ENCODE assay signal across 8 cellular contexts in genomic region chr12:12010277-12011031, GRCh38.
DNase-seq lines count a peak whose midpoint lies in the region; ATAC-seq and TF ChIP-seq lines count a peak whose summit lies in the region.

No MANE protein-coding gene starts in this region.

- intact Hi-C loops in cardiac septum (cut with DNase I), result loop anchor here (10.0 kb wide), 2 partner anchors 116 to 366 kb away; partner anchors contain the start of gene ETV6

- H3K9ac ChIP-seq in rectal smooth muscle tissue (ENCODE audit: low read length), result no peak overlapping the region

- H3K36me3 ChIP-seq in GM06990 (ENCODE audit: control insufficient read depth, insufficient read depth, low read length) (no peaks in the 10 kb centered on the region), rectal smooth muscle tissue (ENCODE audit: control insufficient read depth, insufficient read depth, low read length) (no peaks in the 10 kb centered on the region)

- no peaks in the 10 kb centered on the region for H3K27me3 ChIP-seq in GM06990 (replicated peaks; ENCODE audit: control insufficient read depth, insufficient read depth, low read length)
- H3K27me3 ChIP-seq in rectal smooth muscle tissue (ENCODE audit: control insufficient read depth, insufficient read depth, low read length), result no peaks in the 10 kb centered on the region

- H3K4me3 Mint-ChIP-seq in activated T-cell treated with anti-CD3 and anti-CD28 coated beads, Interleukin-2, amount 50 U/mL, for 72 hours, result peak overlapping the region; percentile 83 to 85

- H3K27ac Mint-ChIP-seq in activated T-cell treated with anti-CD3 and anti-CD28 coated beads, Interleukin-2, amount 50 U/mL, for 72 hours, result peak overlapping the region; percentile 93

- H3K36me3 Mint-ChIP-seq in activated T-cell treated with anti-CD3 and anti-CD28 coated beads, Interleukin-2, amount 50 U/mL, for 72 hours (ENCODE audit: insufficient read depth in 2 of 2), result peaks cover 7 to 8% of the 10 kb centered on the region in 2 donors

- peak; percentile 56 to 57 for ATAC-seq in activated T-cell treated with anti-CD3 and anti-CD28 coated beads, Interleukin-2, amount 50 U/mL, for 72 hours (replicated peaks in 1 of 2)
- ATAC-seq in HG02623 (IDR thresholded peaks at IDR 0.05; ENCODE audit: unreplicated experiment) (no peak), GM19324 (IDR thresholded peaks at IDR 0.05; ENCODE audit: low FRiP score, unreplicated experiment) (no peak)

- H3K4me3 ChIP-seq in GM06990 (replicated peaks; ENCODE audit: low read depth, low read length), result peak overlapping the region; percentile 10
- H3K4me3 ChIP-seq in rectal smooth muscle tissue (ENCODE audit: low read length), result peak overlapping the region; percentile 16

- H3K9me3 Mint-ChIP-seq in activated T-cell treated with anti-CD3 and anti-CD28 coated beads, Interleukin-2, amount 50 U/mL, for 72 hours, result peaks cover 2% of the 10 kb centered on the region in 2 donors

- peak; percentile 87 for DNase-seq in GM06990 (ENCODE audit: extremely low read depth, insufficient read length)
- DNase-seq in H4 (ENCODE audit: low spot score), result peak; percentile 90
- DNase-seq in NCI-H226, result peak; percentile 54
- peak; percentile 84 to 87 for DNase-seq in activated T-cell treated with anti-CD3 and anti-CD28 coated beads, Interleukin-2, amount 50 U/mL, for 72 hours
- DNase-seq in cardiac septum (ENCODE audit: low spot score), result peak; percentile 83

- no peak for TF ChIP-seq CTCF in GM06990 (IDR thresholded peaks at IDR 0.05; ENCODE audit: insufficient read depth, low read length, poor library complexity, severe bottlenecking)

- H3K27me3 Mint-ChIP-seq in activated T-cell treated with anti-CD3 and anti-CD28 coated beads, Interleukin-2, amount 50 U/mL, for 72 hours (ENCODE audit: low read depth), result no peaks in the 10 kb centered on the region

- peaks cover 96% of the 10 kb centered on the region for H3K4me1 Mint-ChIP-seq in activated T-cell treated with anti-CD3 and anti-CD28 coated beads, Interleukin-2, amount 50 U/mL, for 72 hours (ENCODE audit: low read depth)

- H3K27ac ChIP-seq in rectal smooth muscle tissue (ENCODE audit: low read depth, low read length), result no peak overlapping the region

- no peaks in the 10 kb centered on the region for H3K4me1 ChIP-seq in rectal smooth muscle tissue (ENCODE audit: control insufficient read depth, insufficient read depth, low read length)

Comparison
In these comparisons a context has a peak if more than half of its experiments do, and no peak if none do; other contexts are left out.
1. ATAC-seq: peak in activated T-cell treated with anti-CD3 and anti-CD28 coated beads, Interleukin-2, amount 50 U/mL, for 72 hours (2 of 2); none in HG02623 (single experiment) and GM19324 (single experiment).
2. Peak in every context shown above with its lines, with median percentiles within 50 percentile points of each other: DNase-seq.